11 cellular contexts compared by ENCODE assay signal in the genomic region with DNA sequence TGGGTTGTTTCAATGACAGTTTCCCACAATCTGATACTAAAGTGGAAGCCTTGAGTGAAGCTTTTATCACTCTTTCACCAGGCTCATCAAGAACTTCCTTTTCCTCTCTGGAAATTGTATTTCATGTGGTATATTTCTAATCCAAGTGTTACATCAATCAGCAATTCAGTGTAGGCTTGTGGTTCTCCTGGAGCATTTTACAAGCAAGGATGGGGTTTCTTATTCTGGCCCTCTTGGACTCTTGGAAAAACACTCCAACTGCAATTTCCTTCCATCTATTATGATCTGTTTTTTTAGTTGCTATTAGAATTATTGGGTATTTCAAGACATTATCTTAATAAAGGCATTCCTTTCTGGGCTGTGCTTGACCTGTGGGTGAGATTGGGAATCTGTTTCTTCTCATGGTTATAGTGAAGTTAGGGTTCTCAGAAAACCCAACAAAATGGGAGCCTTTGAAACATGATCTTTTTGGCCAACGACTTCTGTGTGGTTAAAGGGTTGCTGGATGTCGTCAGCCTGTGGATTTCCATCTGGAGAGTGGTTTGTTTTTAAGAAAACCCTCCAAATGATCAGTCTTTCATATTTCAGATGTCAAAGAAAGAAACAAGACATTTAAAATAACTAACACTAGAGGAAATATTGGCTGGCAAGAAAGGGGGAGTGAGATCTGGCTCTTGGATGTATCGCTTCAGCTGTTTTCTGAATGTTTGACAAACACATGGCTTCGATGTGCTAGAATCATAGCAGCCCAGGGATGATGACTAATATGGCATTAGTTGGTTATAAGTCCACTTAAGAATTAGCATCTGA.
DNase-seq lines count a peak whose midpoint lies in the region; ATAC-seq, FAIRE-seq and TF ChIP-seq lines count a peak whose summit lies in the region.
"Had no signal": no experiment of that assay in that cellular context is flagged by ENCODE, and none has a peak within 500 bp of the region (broad histone marks: within the 10 kb centered on the region; RNA-seq: fewer than 3 reads in every experiment).

No MANE protein-coding gene starts in this region.

- H3K4me1 ChIP-seq in liver (ENCODE audit: control insufficient read depth in 4 of 4, insufficient read depth in 4 of 4, low read length in 3 of 4) (peaks cover 0 to under 1% (median 0%) of the 10 kb centered on the region in 4 donors), HepG2 (ENCODE audit: insufficient read depth, low read length) (peaks cover 23% of the 10 kb centered on the region), BE2C (no peaks in the 10 kb centered on the region), small intestine (ENCODE audit: control insufficient read depth in 2 of 2, insufficient read depth in 1 of 2, low read depth in 1 of 2, low read length in 1 of 2) (no peaks in the 10 kb centered on the region)

- H3K36me3 ChIP-seq in liver (ENCODE audit: control insufficient read depth in 4 of 4, insufficient read depth in 3 of 4, low read depth in 1 of 4, low read length in 3 of 4) = no peaks in the 10 kb centered on the region
- H3K36me3 ChIP-seq in HepG2 (replicated peaks in 1 of 2; ENCODE audit: control insufficient read depth in 1 of 2, insufficient read depth in 2 of 2, low read length in 2 of 2) = no peaks in the 10 kb centered on the region
- no peaks in the 10 kb centered on the region for H3K36me3 ChIP-seq in BE2C
- no peaks in the 10 kb centered on the region for H3K36me3 ChIP-seq in small intestine (ENCODE audit: control insufficient read depth in 2 of 2, insufficient read depth in 2 of 2, low read length in 2 of 2)
- H3K36me3 ChIP-seq: neural progenitor cell had no signal

- no peak overlapping the region for H3K4me2 ChIP-seq in HepG2 (ENCODE audit: low read depth, low read length)
- H3K4me2 ChIP-seq: neural progenitor cell had no signal

- intact Hi-C loops in HepG2 (cut with micrococcal nuclease; ENCODE audit: unreplicated experiment) = no loop called here

- H3K27me3 ChIP-seq in liver (ENCODE audit: control insufficient read depth in 4 of 4, insufficient read depth in 4 of 4, low read length in 3 of 4) (no peaks in the 10 kb centered on the region), HepG2 (ENCODE audit: control insufficient read depth in 1 of 2, insufficient read depth in 2 of 2, low read length in 2 of 2) (no peaks in the 10 kb centered on the region), BE2C (no peaks in the 10 kb centered on the region), small intestine (ENCODE audit: control insufficient read depth in 2 of 2, insufficient read depth in 2 of 2, low read length in 2 of 2) (no peaks in the 10 kb centered on the region)
- H3K27me3 ChIP-seq: neural progenitor cell had no signal

- DNase-seq in HepG2 (ENCODE audit: low spot score) (no peak), choroid plexus epithelial cell (ENCODE audit: low read depth) (peak; percentile 83), mesothelial cell of epicardium (ENCODE audit: low spot score in 2 of 2, unreplicated experiment in 2 of 2) (no peak), BE2C (no peak), small intestine (no peak), activated gamma-delta T cell (lab: John Stamatoyannopoulos, UW) (no peak)
- DNase-seq: cerebellar nuclear complex; stimulated activated CD4-positive, alpha-beta T cell treated with anti-CD3 and anti-CD28 coated beads, Interleukin-4, amount 100 ng/mL, for 1 hour had no signal

- in situ Hi-C loops in HepG2 (cut with HindIII; ENCODE audit: extremely low pct_ligation_motif_present, low pct_unique_long_range_greater_than_20kb) = no loop called here

- H3K36me3 Mint-ChIP-seq in mesothelial cell of epicardium = no peaks in the 10 kb centered on the region
- H3K36me3 Mint-ChIP-seq: neural progenitor cell had no signal

- H3K4me1 Mint-ChIP-seq in mesothelial cell of epicardium = peaks cover 43% of the 10 kb centered on the region

- peaks cover 33% of the 10 kb centered on the region for H3K27me3 Mint-ChIP-seq in mesothelial cell of epicardium (ENCODE audit: low read depth)

- H3K27ac ChIP-seq in liver (ENCODE audit: low read depth in 1 of 2, low read length in 2 of 2) (no peak overlapping the region), HepG2 (ENCODE audit: extremely low read length, insufficient read depth, low read length) (no peak overlapping the region), small intestine (ENCODE audit: low read depth in 1 of 2, low read length in 1 of 2) (no peak overlapping the region)
- H3K27ac ChIP-seq: neural progenitor cell had no signal

- WGBS in liver = 83% methylated on average over 4 of the region's 4 CpGs
- 89% methylated on average over 4 of the region's 4 CpGs for WGBS in HepG2 (ENCODE audit: low lambda C conversion rate)
- WGBS in small intestine, 3 donors = 59 to 86% (median 73%) methylated on average over 4 of the region's 4 CpGs

- FAIRE-seq in HepG2 (lab: Jason Lieb, UNC) (no peak), small intestine (lab: Jason Lieb, UNC) (no peak)

- no TSS peak for BruUV-seq in HepG2 (replicated peaks; lab: Mats Ljungman, UMichigan)

- peak overlapping the region; percentile 4 for H3K27ac Mint-ChIP-seq in mesothelial cell of epicardium
- H3K27ac Mint-ChIP-seq: neural progenitor cell had no signal

- H3K9me3 ChIP-seq in liver (ENCODE audit: control insufficient read depth in 4 of 4, low read length in 3 of 4) = no peaks in the 10 kb centered on the region
- H3K9me3 ChIP-seq in HepG2 (ENCODE audit: low read length) = no peaks in the 10 kb centered on the region
- H3K9me3 ChIP-seq in BE2C = no peaks in the 10 kb centered on the region
- H3K9me3 ChIP-seq in small intestine (ENCODE audit: control insufficient read depth, low read depth) = no peaks in the 10 kb centered on the region

- no peak overlapping the region for H2AFZ ChIP-seq in HepG2 (ENCODE audit: low read length)
- H2AFZ ChIP-seq: neural progenitor cell had no signal

- H3K9me3 Mint-ChIP-seq in mesothelial cell of epicardium = no peaks in the 10 kb centered on the region
- H3K9me3 Mint-ChIP-seq: neural progenitor cell had no signal

- CTCF ChIA-PET in HepG2 (lab: Yijun Ruan, JAX; ENCODE audit: low intra/inter-chr PET ratio, low total read pairs) = no interaction called here

- TF ChIP-seq EP300 in HepG2 (IDR thresholded peaks at IDR 0.05; ENCODE audit: low read depth in 2 of 2, low read length in 2 of 2) (no peak), HepG2 (CRISPR knock-in tag; IDR thresholded peaks at IDR 0.05; ENCODE audit: borderline replicate concordance) (no peak)

- ATAC-seq in HepG2 = no peak
- ATAC-seq in GM19351 (IDR thresholded peaks at IDR 0.05; ENCODE audit: unreplicated experiment) = no peak

- POLR2A ChIA-PET in HepG2 (lab: Yijun Ruan, JAX) = no interaction called here

- TF ChIP-seq POLR2A in HepG2 (IDR thresholded peaks at IDR 0.05; ENCODE audit: insufficient read depth in 1 of 2, low read depth in 2 of 2, low read length in 2 of 2) = no peak

- H3K4me3 ChIP-seq in liver (ENCODE audit: low read depth in 1 of 3, low read length in 3 of 3) = no peak overlapping the region
- no peak overlapping the region for H3K4me3 ChIP-seq in HepG2 (replicated peaks in 1 of 3; ENCODE audit: insufficient read depth in 1 of 3, low read depth in 2 of 3, low read length in 3 of 3)
- H3K4me3 ChIP-seq in choroid plexus epithelial cell (ENCODE audit: low read depth, low read length) = no peak overlapping the region
- no peak overlapping the region for H3K4me3 ChIP-seq in BE2C (ENCODE audit: low read depth, low read length)
- H3K4me3 ChIP-seq in small intestine (ENCODE audit: low read depth in 1 of 2, low read length in 2 of 2) = no peak overlapping the region
- H3K4me3 ChIP-seq: neural progenitor cell had no signal

- H3K4me3 Mint-ChIP-seq in mesothelial cell of epicardium = no peak overlapping the region
- H3K4me3 Mint-ChIP-seq: neural progenitor cell had no signal

- H4K20me1 ChIP-seq in HepG2 (ENCODE audit: insufficient read depth, low read length) = no peaks in the 10 kb centered on the region

- TF ChIP-seq CTCF in liver (IDR thresholded peaks at IDR 0.05; ENCODE audit: low read depth, low read length, missing input control) = no peak
- TF ChIP-seq CTCF in HepG2 (CRISPR knock-in tag; IDR thresholded peaks at IDR 0.05) = no peak
- TF ChIP-seq CTCF in choroid plexus epithelial cell (conservative IDR thresholded peaks at IDR 0.05; ENCODE audit: low read depth, low read length) = no peak
- no peak for TF ChIP-seq CTCF in mesothelial cell of epicardium (IDR thresholded peaks at IDR 0.05; ENCODE audit: unreplicated experiment)
- no peak for TF ChIP-seq CTCF in BE2C (IDR thresholded peaks at IDR 0.05; ENCODE audit: low read depth, low read length)

- H3K9ac ChIP-seq in liver (ENCODE audit: low read depth in 1 of 2, low read length in 2 of 2) (no peak overlapping the region), HepG2 (ENCODE audit: insufficient read depth, low read depth, low read length) (no peak overlapping the region)
- H3K9ac ChIP-seq: neural progenitor cell had no signal

- H3K79me2 ChIP-seq in HepG2 (ENCODE audit: insufficient read depth, low read length) = no peaks in the 10 kb centered on the region

- TF ChIP-seq RAD21 in liver (IDR thresholded peaks at IDR 0.05) (no peak), HepG2 (CRISPR knock-in tag; IDR thresholded peaks at IDR 0.05) (no peak)

TF ChIP-seq in HepG2, 621 proteins besides CTCF, POLR2A, EP300 and RAD21 (continues in another document):
- TF ChIP-seq, protein P1, sequence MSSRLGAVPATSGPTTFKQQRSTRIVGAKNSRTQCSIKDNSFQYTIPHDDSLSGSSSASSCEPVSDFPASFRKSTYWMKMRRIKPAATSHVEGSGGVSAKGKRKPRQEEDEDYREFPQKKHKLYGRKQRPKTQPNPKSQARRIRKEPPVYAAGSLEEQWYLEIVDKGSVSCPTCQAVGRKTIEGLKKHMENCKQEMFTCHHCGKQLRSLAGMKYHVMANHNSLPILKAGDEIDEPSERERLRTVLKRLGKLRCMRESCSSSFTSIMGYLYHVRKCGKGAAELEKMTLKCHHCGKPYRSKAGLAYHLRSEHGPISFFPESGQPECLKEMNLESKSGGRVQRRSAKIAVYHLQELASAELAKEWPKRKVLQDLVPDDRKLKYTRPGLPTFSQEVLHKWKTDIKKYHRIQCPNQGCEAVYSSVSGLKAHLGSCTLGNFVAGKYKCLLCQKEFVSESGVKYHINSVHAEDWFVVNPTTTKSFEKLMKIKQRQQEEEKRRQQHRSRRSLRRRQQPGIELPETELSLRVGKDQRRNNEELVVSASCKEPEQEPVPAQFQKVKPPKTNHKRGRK (CRISPR knock-in tag; IDR thresholded peaks at IDR 0.05) = no peak
- no peak for TF ChIP-seq ZNF629 (CRISPR knock-in tag; conservative IDR thresholded peaks at IDR 0.05)
- TF ChIP-seq ZNF792 (CRISPR knock-in tag; IDR thresholded peaks at IDR 0.05) = no peak
- TF ChIP-seq GTF3A (CRISPR knock-in tag; conservative IDR thresholded peaks at IDR 0.05) = no peak
- TF ChIP-seq RFXAP (CRISPR knock-in tag; IDR thresholded peaks at IDR 0.05; ENCODE audit: borderline replicate concordance) = no peak
- TF ChIP-seq, protein P2, sequence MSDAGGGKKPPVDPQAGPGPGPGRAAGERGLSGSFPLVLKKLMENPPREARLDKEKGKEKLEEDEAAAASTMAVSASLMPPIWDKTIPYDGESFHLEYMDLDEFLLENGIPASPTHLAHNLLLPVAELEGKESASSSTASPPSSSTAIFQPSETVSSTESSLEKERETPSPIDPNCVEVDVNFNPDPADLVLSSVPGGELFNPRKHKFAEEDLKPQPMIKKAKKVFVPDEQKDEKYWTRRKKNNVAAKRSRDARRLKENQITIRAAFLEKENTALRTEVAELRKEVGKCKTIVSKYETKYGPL (CRISPR knock-in tag; IDR thresholded peaks at IDR 0.05) = no peak
